ENCODE assay signal across 1 cellular context in the genomic region with DNA sequence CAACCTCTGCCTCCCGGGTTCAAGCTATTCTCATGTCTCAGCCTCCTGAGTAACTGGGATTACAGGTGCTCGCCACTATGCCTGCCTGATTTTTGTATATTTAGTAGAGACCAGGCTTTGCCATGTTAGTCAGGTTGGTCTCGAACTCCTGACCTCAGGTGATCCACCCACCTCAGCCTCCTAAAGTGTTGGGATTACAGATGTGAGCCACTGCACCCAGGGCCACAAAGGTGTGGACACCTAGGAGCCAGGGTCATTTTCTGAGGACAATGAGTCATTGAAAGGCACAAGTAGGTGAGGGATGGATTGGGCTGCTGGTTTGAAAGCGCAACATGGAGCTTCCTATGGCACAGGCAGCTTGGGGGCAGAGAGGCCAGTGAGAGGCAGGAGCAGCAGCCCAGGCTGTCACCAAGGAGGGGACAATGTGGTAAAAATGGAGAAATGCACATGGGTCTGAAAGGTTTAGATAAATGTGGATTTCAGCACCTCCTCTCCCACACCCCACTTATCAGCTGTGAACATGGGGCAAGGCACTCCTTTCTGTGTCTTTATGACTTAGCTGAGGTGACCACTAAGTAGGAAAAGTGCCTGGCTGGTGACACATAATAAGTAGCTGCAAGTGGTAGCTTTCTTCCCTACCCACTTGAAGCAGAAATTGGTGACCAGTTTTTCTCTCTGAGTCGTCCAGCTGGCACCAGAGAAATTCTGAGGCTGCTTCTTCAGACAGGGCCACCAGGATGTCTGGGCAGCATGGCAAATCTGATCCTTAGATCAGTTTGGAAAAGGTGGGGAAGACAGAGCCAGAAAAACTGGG.
TF ChIP-seq lines count a peak whose summit lies in the region.
"Not testable (repeated sequence)": the region's sequence is repeated elsewhere in the genome, so short reads cannot be mapped to it uniquely, and the experiment has no call there.

No MANE protein-coding gene starts in this region.

TF ChIP-seq in K562, 482 proteins besides CTCF, POLR2A, EP300 and RAD21 (continued from another document and continues in another):
- TF ChIP-seq, protein P1, sequence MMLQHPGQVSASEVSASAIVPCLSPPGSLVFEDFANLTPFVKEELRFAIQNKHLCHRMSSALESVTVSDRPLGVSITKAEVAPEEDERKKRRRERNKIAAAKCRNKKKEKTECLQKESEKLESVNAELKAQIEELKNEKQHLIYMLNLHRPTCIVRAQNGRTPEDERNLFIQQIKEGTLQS (IDR thresholded peaks at IDR 0.05) = peak; percentile 47; the same call in 1 of the 2 replicates
- TF ChIP-seq, protein P1 (CRISPR knock-in tag; conservative IDR thresholded peaks at IDR 0.05) = not testable (repeated sequence)
- TF ChIP-seq CBX5 (IDR thresholded peaks at IDR 0.05; ENCODE audit: borderline replicate concordance, low read depth) (peak; percentile 81; the same call in 1 of the 2 replicates), FOSL1 (tag; conservative IDR thresholded peaks at IDR 0.05) (peak; percentile 80), KLF1 (tag; IDR thresholded peaks at IDR 0.05) (0 out of 2 replicates have a peak, but pooled peaks have one; percentile 55), TEAD4 (IDR thresholded peaks at IDR 0.05; ENCODE audit: low read length) (peak; percentile 91), NCOA2 (IDR thresholded peaks at IDR 0.05; ENCODE audit: partially characterized antibody in 2 of 2) (peak in 1 of 2 experiments; percentile 38), MEIS2 (IDR thresholded peaks at IDR 0.05; ENCODE audit: partially characterized antibody) (peak; percentile 96), PML (IDR thresholded peaks at IDR 0.05; ENCODE audit: low read length) (peak; percentile 77), TAF9B (IDR thresholded peaks at IDR 0.05; ENCODE audit: partially characterized antibody) (peak; percentile 49), NFIC (IDR thresholded peaks at IDR 0.05) (peak; percentile 79), ATF7 (IDR thresholded peaks at IDR 0.05) (peak; percentile 60; the same call in 1 of the 2 replicates), JUND (IDR thresholded peaks at IDR 0.05; ENCODE audit: borderline replicate concordance, low read depth, low read length) (peak; percentile 63), JUND (tag; IDR thresholded peaks at IDR 0.05; ENCODE audit: borderline replicate concordance, low read depth, low read length) (peak; percentile 50; the same call in 1 of the 3 replicates), TRIM24 (IDR thresholded peaks at IDR 0.05) (peak; percentile 92 to 93), YY1 (IDR thresholded peaks at IDR 0.05; ENCODE audit: borderline replicate concordance in 1 of 3, control insufficient read depth in 1 of 3, extremely low read depth in 1 of 3, insufficient read depth in 3 of 3, insufficient read length in 1 of 3, insufficient replicate concordance in 2 of 3, low read depth in 1 of 3, low read length in 2 of 3) (peak in 1 of 3 experiments; percentile 18), ASH1L (IDR thresholded peaks at IDR 0.05; ENCODE audit: borderline replicate concordance, low read depth, partially characterized antibody) (peak; percentile 10), CEBPG (CRISPR knock-in tag; IDR thresholded peaks at IDR 0.05) (peak; percentile 10; the same call in 1 of the 2 replicates), CEBPG (tag; conservative IDR thresholded peaks at IDR 0.05 in 1 of 2, IDR thresholded peaks at IDR 0.05 in 1 of 2) (0 out of 4 replicates have a peak, but pooled peaks of 1 of the 2 experiments have one; percentile 29), MYNN (IDR thresholded peaks at IDR 0.05) (peak; percentile 93), DMBX1 (CRISPR knock-in tag; IDR thresholded peaks at IDR 0.05; ENCODE audit: borderline replicate concordance) (peak; percentile 55; the same call in 1 of the 2 replicates), CBFA2T3 (IDR thresholded peaks at IDR 0.05) (peak; percentile 94), CBFB (CRISPR knock-in tag; IDR thresholded peaks at IDR 0.05) (peak; percentile 71; the same call in 1 of the 2 replicates), MTA2 (IDR thresholded peaks at IDR 0.05; ENCODE audit: low read depth) (peak; percentile 91), RNF2 (IDR thresholded peaks at IDR 0.05) (peak; percentile 81), POLR2AphosphoS5 (IDR thresholded peaks at IDR 0.05; ENCODE audit: control insufficient read depth, insufficient read depth, low read depth, low read length) (peak; percentile 78), ADNP (tag; IDR thresholded peaks at IDR 0.05) (peak; percentile 35; the same call in 1 of the 2 replicates), SOX6 (IDR thresholded peaks at IDR 0.05) (peak; percentile 88), DPF2 (IDR thresholded peaks at IDR 0.05) (peak; percentile 90), SMARCE1 (IDR thresholded peaks at IDR 0.05) (peak; percentile 93), GATA2 (CRISPR knock-in tag; IDR thresholded peaks at IDR 0.05) (peak; percentile 95), MTA3 (IDR thresholded peaks at IDR 0.05; ENCODE audit: borderline replicate concordance) (peak; percentile 46; the same call in 1 of the 2 replicates), CCNT2 (IDR thresholded peaks at IDR 0.05; ENCODE audit: borderline replicate concordance, extremely low read depth, insufficient read length, low read depth, low read length) (peak; percentile 90), TCF3 (CRISPR knock-in tag; IDR thresholded peaks at IDR 0.05) (peak; percentile 97), CC2D1A (IDR thresholded peaks at IDR 0.05) (peak; percentile 80; the same call in 1 of the 2 replicates), TAL1 (IDR thresholded peaks at IDR 0.05) (peak; percentile 95)
- TF ChIP-seq, protein P2, sequence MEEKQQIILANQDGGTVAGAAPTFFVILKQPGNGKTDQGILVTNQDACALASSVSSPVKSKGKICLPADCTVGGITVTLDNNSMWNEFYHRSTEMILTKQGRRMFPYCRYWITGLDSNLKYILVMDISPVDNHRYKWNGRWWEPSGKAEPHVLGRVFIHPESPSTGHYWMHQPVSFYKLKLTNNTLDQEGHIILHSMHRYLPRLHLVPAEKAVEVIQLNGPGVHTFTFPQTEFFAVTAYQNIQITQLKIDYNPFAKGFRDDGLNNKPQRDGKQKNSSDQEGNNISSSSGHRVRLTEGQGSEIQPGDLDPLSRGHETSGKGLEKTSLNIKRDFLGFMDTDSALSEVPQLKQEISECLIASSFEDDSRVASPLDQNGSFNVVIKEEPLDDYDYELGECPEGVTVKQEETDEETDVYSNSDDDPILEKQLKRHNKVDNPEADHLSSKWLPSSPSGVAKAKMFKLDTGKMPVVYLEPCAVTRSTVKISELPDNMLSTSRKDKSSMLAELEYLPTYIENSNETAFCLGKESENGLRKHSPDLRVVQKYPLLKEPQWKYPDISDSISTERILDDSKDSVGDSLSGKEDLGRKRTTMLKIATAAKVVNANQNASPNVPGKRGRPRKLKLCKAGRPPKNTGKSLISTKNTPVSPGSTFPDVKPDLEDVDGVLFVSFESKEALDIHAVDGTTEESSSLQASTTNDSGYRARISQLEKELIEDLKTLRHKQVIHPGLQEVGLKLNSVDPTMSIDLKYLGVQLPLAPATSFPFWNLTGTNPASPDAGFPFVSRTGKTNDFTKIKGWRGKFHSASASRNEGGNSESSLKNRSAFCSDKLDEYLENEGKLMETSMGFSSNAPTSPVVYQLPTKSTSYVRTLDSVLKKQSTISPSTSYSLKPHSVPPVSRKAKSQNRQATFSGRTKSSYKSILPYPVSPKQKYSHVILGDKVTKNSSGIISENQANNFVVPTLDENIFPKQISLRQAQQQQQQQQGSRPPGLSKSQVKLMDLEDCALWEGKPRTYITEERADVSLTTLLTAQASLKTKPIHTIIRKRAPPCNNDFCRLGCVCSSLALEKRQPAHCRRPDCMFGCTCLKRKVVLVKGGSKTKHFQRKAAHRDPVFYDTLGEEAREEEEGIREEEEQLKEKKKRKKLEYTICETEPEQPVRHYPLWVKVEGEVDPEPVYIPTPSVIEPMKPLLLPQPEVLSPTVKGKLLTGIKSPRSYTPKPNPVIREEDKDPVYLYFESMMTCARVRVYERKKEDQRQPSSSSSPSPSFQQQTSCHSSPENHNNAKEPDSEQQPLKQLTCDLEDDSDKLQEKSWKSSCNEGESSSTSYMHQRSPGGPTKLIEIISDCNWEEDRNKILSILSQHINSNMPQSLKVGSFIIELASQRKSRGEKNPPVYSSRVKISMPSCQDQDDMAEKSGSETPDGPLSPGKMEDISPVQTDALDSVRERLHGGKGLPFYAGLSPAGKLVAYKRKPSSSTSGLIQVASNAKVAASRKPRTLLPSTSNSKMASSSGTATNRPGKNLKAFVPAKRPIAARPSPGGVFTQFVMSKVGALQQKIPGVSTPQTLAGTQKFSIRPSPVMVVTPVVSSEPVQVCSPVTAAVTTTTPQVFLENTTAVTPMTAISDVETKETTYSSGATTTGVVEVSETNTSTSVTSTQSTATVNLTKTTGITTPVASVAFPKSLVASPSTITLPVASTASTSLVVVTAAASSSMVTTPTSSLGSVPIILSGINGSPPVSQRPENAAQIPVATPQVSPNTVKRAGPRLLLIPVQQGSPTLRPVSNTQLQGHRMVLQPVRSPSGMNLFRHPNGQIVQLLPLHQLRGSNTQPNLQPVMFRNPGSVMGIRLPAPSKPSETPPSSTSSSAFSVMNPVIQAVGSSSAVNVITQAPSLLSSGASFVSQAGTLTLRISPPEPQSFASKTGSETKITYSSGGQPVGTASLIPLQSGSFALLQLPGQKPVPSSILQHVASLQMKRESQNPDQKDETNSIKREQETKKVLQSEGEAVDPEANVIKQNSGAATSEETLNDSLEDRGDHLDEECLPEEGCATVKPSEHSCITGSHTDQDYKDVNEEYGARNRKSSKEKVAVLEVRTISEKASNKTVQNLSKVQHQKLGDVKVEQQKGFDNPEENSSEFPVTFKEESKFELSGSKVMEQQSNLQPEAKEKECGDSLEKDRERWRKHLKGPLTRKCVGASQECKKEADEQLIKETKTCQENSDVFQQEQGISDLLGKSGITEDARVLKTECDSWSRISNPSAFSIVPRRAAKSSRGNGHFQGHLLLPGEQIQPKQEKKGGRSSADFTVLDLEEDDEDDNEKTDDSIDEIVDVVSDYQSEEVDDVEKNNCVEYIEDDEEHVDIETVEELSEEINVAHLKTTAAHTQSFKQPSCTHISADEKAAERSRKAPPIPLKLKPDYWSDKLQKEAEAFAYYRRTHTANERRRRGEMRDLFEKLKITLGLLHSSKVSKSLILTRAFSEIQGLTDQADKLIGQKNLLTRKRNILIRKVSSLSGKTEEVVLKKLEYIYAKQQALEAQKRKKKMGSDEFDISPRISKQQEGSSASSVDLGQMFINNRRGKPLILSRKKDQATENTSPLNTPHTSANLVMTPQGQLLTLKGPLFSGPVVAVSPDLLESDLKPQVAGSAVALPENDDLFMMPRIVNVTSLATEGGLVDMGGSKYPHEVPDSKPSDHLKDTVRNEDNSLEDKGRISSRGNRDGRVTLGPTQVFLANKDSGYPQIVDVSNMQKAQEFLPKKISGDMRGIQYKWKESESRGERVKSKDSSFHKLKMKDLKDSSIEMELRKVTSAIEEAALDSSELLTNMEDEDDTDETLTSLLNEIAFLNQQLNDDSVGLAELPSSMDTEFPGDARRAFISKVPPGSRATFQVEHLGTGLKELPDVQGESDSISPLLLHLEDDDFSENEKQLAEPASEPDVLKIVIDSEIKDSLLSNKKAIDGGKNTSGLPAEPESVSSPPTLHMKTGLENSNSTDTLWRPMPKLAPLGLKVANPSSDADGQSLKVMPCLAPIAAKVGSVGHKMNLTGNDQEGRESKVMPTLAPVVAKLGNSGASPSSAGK (IDR thresholded peaks at IDR 0.05) = peak; percentile 67; the same call in 1 of the 2 replicates
- TF ChIP-seq TEAD4 (CRISPR knock-in tag; IDR thresholded peaks at IDR 0.05; ENCODE audit: borderline replicate concordance); MYNN (CRISPR knock-in tag; IDR thresholded peaks at IDR 0.05): not testable (repeated sequence)
- TF ChIP-seq, protein P3, sequence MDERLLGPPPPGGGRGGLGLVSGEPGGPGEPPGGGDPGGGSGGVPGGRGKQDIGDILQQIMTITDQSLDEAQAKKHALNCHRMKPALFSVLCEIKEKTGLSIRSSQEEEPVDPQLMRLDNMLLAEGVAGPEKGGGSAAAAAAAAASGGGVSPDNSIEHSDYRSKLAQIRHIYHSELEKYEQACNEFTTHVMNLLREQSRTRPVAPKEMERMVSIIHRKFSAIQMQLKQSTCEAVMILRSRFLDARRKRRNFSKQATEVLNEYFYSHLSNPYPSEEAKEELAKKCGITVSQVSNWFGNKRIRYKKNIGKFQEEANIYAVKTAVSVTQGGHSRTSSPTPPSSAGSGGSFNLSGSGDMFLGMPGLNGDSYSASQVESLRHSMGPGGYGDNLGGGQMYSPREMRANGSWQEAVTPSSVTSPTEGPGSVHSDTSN (CRISPR knock-in tag; IDR thresholded peaks at IDR 0.05; ENCODE audit: low read depth) = not testable (repeated sequence)
- TF ChIP-seq, protein P3 (tag; conservative IDR thresholded peaks at IDR 0.05; ENCODE audit: low read depth) = peak; percentile 75
- TF ChIP-seq, protein P4, sequence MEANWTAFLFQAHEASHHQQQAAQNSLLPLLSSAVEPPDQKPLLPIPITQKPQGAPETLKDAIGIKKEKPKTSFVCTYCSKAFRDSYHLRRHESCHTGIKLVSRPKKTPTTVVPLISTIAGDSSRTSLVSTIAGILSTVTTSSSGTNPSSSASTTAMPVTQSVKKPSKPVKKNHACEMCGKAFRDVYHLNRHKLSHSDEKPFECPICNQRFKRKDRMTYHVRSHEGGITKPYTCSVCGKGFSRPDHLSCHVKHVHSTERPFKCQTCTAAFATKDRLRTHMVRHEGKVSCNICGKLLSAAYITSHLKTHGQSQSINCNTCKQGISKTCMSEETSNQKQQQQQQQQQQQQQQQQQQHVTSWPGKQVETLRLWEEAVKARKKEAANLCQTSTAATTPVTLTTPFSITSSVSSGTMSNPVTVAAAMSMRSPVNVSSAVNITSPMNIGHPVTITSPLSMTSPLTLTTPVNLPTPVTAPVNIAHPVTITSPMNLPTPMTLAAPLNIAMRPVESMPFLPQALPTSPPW (CRISPR knock-in tag; IDR thresholded peaks at IDR 0.05) = peak; percentile 65
- TF ChIP-seq, protein P5, sequence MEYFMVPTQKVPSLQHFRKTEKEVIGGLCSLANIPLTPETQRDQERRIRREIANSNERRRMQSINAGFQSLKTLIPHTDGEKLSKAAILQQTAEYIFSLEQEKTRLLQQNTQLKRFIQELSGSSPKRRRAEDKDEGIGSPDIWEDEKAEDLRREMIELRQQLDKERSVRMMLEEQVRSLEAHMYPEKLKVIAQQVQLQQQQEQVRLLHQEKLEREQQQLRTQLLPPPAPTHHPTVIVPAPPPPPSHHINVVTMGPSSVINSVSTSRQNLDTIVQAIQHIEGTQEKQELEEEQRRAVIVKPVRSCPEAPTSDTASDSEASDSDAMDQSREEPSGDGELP (CRISPR knock-in tag; IDR thresholded peaks at IDR 0.05; ENCODE audit: borderline replicate concordance) = peak; percentile 88
